21 cellular contexts compared by ENCODE assay signal in the genomic region with DNA sequence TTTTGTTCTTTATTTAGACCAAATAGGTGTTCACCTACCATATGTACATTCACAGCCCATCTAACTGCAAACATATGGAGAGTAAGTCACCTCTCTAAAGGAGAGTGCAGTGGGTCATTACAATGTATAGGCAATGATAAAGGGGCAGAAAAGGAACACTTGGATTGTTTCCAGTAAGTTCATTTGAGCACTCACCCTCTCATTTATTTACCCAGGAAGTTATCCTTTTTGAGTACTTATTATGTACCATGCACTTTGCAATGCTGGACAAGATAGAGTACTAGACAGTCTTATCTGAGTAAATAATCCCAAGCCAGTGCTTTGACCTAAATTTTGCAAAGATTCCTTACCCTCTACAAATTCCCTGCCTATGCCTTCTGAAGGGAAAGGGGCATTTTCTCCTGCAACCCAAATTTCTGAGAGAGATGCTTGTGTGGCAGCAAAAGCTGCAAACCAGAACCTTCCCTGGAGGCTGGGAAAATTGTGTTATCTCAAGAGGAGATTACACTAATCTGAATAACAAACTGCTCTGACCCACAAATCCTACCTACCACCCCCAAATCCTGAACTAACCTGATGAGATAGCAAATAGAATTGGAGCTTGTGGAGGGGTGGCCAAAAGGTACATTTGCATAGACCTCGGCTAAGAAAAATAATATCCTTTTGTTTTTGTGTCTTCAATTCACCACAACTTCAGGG. TPM values are rescaled to one million over a fixed set of nuclear protein-coding genes. Genes with fewer than 3 reads are reported as not detected.
DNase-seq lines count a peak whose midpoint lies in the region; ATAC-seq and TF ChIP-seq lines count a peak whose summit lies in the region.
"Had no signal": no experiment of that assay in that cellular context is flagged by ENCODE, and none has a peak within 500 bp of the region (broad histone marks: within the 10 kb centered on the region; RNA-seq: fewer than 3 reads in every experiment).

No MANE protein-coding gene starts in this region.

- H3K9me3 ChIP-seq in iPS-20b (ENCODE audit: insufficient read depth, low read depth, low read length) (no peaks in the 10 kb centered on the region), upper lobe of right lung (no peaks in the 10 kb centered on the region)
- H3K9me3 ChIP-seq: adrenal gland, HAP-1 had no signal

- intact Hi-C loops in upper lobe of right lung (cut with DNase I): no loop called here

- no peak for ATAC-seq in upper lobe of right lung

- DNase-seq in NCI-H524 (lab: John Stamatoyannopoulos, UW): peak; percentile 17 to 37
- DNase-seq in NCI-H524 treated with DMSO at 0.1 percent for 48 hours (lab: John Stamatoyannopoulos, UW): no peak
- DNase-seq in NCI-H1105 treated with DMSO at 0.1 percent for 48 hours (lab: John Stamatoyannopoulos, UW): peak; percentile 90
- peak; percentile 74 for DNase-seq in NCI-H345 treated with DMSO at 0.1 percent for 48 hours (lab: John Stamatoyannopoulos, UW; ENCODE audit: unreplicated experiment)
- no peak for DNase-seq in inferior parietal cortex (ENCODE audit: extremely low spot score)
- no peak for DNase-seq in upper lobe of right lung
- no peak for DNase-seq in cortex of kidney (lab: John Stamatoyannopoulos, UW)
- DNase-seq: activated CD4-positive, CD25-positive, alpha-beta regulatory T cell treated with anti-CD3 and anti-CD28 coated beads, Interleukin-2, amount 50 U/mL, for 72 hours; activated naive CD4-positive, alpha-beta T cell; activated T-cell treated with anti-CD3 and anti-CD28 coated beads, Interleukin-2, amount 50 U/mL, for 1 hour; adrenal gland; KG1; kidney glomerular epithelial cell; mammary epithelial cell; MV-4-11; NCI-H226 had no signal

- TF ChIP-seq CTCF in upper lobe of right lung (IDR thresholded peaks at IDR 0.05): no peak

- no peak overlapping the region; the same call in 1 of the 2 replicates for H3K9ac ChIP-seq in iPS-20b (ENCODE audit: low read depth, low read length)

- H3K36me3 ChIP-seq in iPS-20b (ENCODE audit: insufficient read depth, low read depth, low read length) (no peaks in the 10 kb centered on the region), upper lobe of right lung (no peaks in the 10 kb centered on the region)
- H3K36me3 ChIP-seq: adrenal gland, HAP-1 had no signal

- H3K4me1 ChIP-seq in iPS-20b (ENCODE audit: insufficient read depth, low read length) (peaks cover 30% of the 10 kb centered on the region; the same call in 1 of the 2 replicates), upper lobe of right lung (no peaks in the 10 kb centered on the region)
- H3K4me1 ChIP-seq: HAP-1 had no signal

- H3K27me3 ChIP-seq in iPS-20b (ENCODE audit: insufficient read depth, low read length): no peaks in the 10 kb centered on the region
- H3K27me3 ChIP-seq in upper lobe of right lung: no peaks in the 10 kb centered on the region
- H3K27me3 ChIP-seq: adrenal gland had no signal

- H3K4me3 ChIP-seq in iPS-20b (ENCODE audit: low read length): 0 out of 2 replicates have a peak overlapping the region, but pooled peaks have one; percentile 13
- H3K4me3 ChIP-seq in upper lobe of right lung: no peak overlapping the region
- H3K4me3 ChIP-seq: adrenal gland, HAP-1 had no signal

- H3K27ac ChIP-seq in iPS-20b (ENCODE audit: low read length) (no peak overlapping the region), upper lobe of right lung (no peak overlapping the region)
- H3K27ac ChIP-seq: adrenal gland had no signal

RNA-seq across cellular contexts. Expression of gene RGS8, which starts 18.6 kb away (rescaled TPM):
- not detected for total RNA-seq in upper lobe of right lung
- total RNA-seq: A673, G401, HT-29, mammary epithelial cell had no signal

Comparison
In these comparisons a context has a peak if more than half of its experiments do, and no peak if none do; other contexts are left out.
1. DNase-seq: peak in NCI-H524 (2 of 2), NCI-H1105 treated with DMSO at 0.1 percent for 48 hours (single experiment) and NCI-H345 treated with DMSO at 0.1 percent for 48 hours (single experiment); none in NCI-H524 treated with DMSO at 0.1 percent for 48 hours (single experiment), inferior parietal cortex (single experiment), upper lobe of right lung (single experiment) and cortex of kidney (single experiment).